In genomic region chr21:29939859-29940245, GRCh38 we compare ENCODE assay signal across 9 cellular contexts. TPM values are rescaled to one million over a fixed set of nuclear protein-coding genes. Genes with fewer than 3 reads are reported as not detected.
DNase-seq lines count a peak whose midpoint lies in the region; ATAC-seq, FAIRE-seq and TF ChIP-seq lines count a peak whose summit lies in the region.
"Had no signal": no experiment of that assay in that cellular context is flagged by ENCODE, and none has a peak within 500 bp of the region (broad histone marks: within the 10 kb centered on the region; RNA-seq: fewer than 3 reads in every experiment).

TSS of gene GRIK1 (minus strand) at chr21:29939996.

- peak; percentile 56 to 86 (median 71) for ATAC-seq in pancreas
- ATAC-seq in effector memory CD8-positive, alpha-beta T cell (replicated peaks) = no peak

- no peak for TF ChIP-seq CTCF in fibroblast of the aortic adventitia (IDR thresholded peaks at IDR 0.05; ENCODE audit: insufficient read depth, low read length)
- TF ChIP-seq CTCF in pancreas (IDR thresholded peaks at IDR 0.05) = no peak

- H3K4me3 ChIP-seq in fibroblast of the aortic adventitia (ENCODE audit: low read depth, low read length) (peak within 1 kb of the TSS; percentile 44), pancreas (peak within 1 kb of the TSS in 3 of 4 donors; percentile 13 to 43 (median 35))

- WGBS in pancreas, 2 donors = 0 to 1% methylated on average over 9 to 18 of the region's 18 CpGs

- DNase-seq in HEK293T (ENCODE audit: extremely low spot score) (peak; percentile 45), SHP77 treated with DMSO at 0.1 percent for 48 hours (lab: John Stamatoyannopoulos, UW) (peak; percentile 28), fibroblast of the aortic adventitia (ENCODE audit: low read depth) (no peak), pancreas (peak in 4 of 6 donors; percentile 10 to 51 (median 30)), OCI-M2 (lab: John Stamatoyannopoulos, UW; ENCODE audit: unreplicated experiment) (no peak), T-helper 9 cell (no peak)
- DNase-seq in effector memory CD8-positive, alpha-beta T cell = no peak
- DNase-seq: SIG-M5; stimulated activated CD4-positive, alpha-beta T cell treated with anti-CD3 and anti-CD28 coated beads, Interleukin-2, amount 100 ng/mL, for 24 hours had no signal

- FAIRE-seq in pancreas (lab: Jason Lieb, UNC) = no peak

- H3K36me3 ChIP-seq in pancreas = no peaks in the 10 kb centered on the region

- H3K36me3 Mint-ChIP-seq in effector memory CD8-positive, alpha-beta T cell (ENCODE audit: insufficient read depth) = no peaks in the 10 kb centered on the region

- peaks cover 0 to 7% (median 2%) of the 10 kb centered on the region in 4 donors for H3K27me3 ChIP-seq in pancreas

- no peaks in the 10 kb centered on the region for H3K9me3 ChIP-seq in pancreas

- H3K9me3 Mint-ChIP-seq in effector memory CD8-positive, alpha-beta T cell = peaks cover 13 to 18% of the 10 kb centered on the region in 2 donors

- POLR2A ChIA-PET in HEK293T (lab: Yijun Ruan, JAX) = no interaction called here

- no peak within 1 kb of the TSS for H3K4me3 Mint-ChIP-seq in effector memory CD8-positive, alpha-beta T cell

- CTCF ChIA-PET in HEK293T (lab: Yijun Ruan, JAX) = no interaction called here

- H3K27ac Mint-ChIP-seq in effector memory CD8-positive, alpha-beta T cell = no peak within 1 kb of the TSS

- no peaks in the 10 kb centered on the region for H3K4me1 Mint-ChIP-seq in effector memory CD8-positive, alpha-beta T cell (ENCODE audit: low read depth in 2 of 2)

- no peaks in the 10 kb centered on the region for H3K4me1 ChIP-seq in pancreas

- intact Hi-C loops in pancreas (cut with DNase I) = no loop called here

- no peak within 1 kb of the TSS for H3K27ac ChIP-seq in pancreas

- H3K27me3 Mint-ChIP-seq in effector memory CD8-positive, alpha-beta T cell = peaks cover 0 to 21% of the 10 kb centered on the region in 2 donors

TF ChIP-seq in HEK293T, 16 proteins besides CTCF, POLR2A, EP300 and RAD21:
- no peak for TF ChIP-seq ZNF384 (IDR thresholded peaks at IDR 0.05)
- TF ChIP-seq HDGF (IDR thresholded peaks at IDR 0.05; ENCODE audit: borderline replicate concordance) = no peak
- TF ChIP-seq SP1 (IDR thresholded peaks at IDR 0.05) = no peak
- TF ChIP-seq LEF1 (IDR thresholded peaks at IDR 0.05; ENCODE audit: borderline replicate concordance) = no peak
- no peak for TF ChIP-seq CTBP1 (IDR thresholded peaks at IDR 0.05; ENCODE audit: borderline replicate concordance)

RNA-seq across cellular contexts. Expression of gene GRIK1, which starts in this region (rescaled TPM):
- total RNA-seq in fibroblast of the aortic adventitia (ENCODE audit: low replicate concordance) = 0.81 TPM in 1 of 2 replicates, not detected in the other
- under 1 TPM in 2 of 6 donors, not detected in 4; 0.08 to 0.09 TPM for total RNA-seq in pancreas
- polyA plus RNA-seq in pancreas = under 1 TPM in 1 of 2 donors, not detected in 1; 0.02 TPM

Comparison
In these comparisons a context has a peak if more than half of its experiments do, and no peak if none do; other contexts are left out.
1. Peak in DNase-seq, ATAC-seq and H3K4me3 ChIP-seq in pancreas; RNA of the gene not detected or under 1 TPM.
2. DNase-seq: peak in HEK293T (single experiment) and SHP77 treated with DMSO at 0.1 percent for 48 hours (single experiment); none in fibroblast of the aortic adventitia (single experiment), OCI-M2 (single experiment), effector memory CD8-positive, alpha-beta T cell (0 of 3) and T-helper 9 cell (single experiment).